Comparison of ENCODE assay signal across 23 cellular contexts in genomic region chr14:74245292-74245691, GRCh38. TPM values are rescaled to one million over a fixed set of nuclear protein-coding genes. Genes with fewer than 3 reads are reported as not detected.
DNase-seq lines count a peak whose midpoint lies in the region; TF ChIP-seq lines count a peak whose summit lies in the region.
"Had no signal": no experiment of that assay in that cellular context is flagged by ENCODE, and none has a peak within 500 bp of the region (broad histone marks: within the 10 kb centered on the region; RNA-seq: fewer than 3 reads in every experiment).

No MANE protein-coding gene starts in this region.

- H3K4me3 Mint-ChIP-seq in chondrocyte (ENCODE audit: unreplicated experiment): no peak overlapping the region
- H3K4me3 Mint-ChIP-seq: CD8-positive, alpha-beta memory T cell had no signal

- no peak overlapping the region for H3K27ac Mint-ChIP-seq in chondrocyte (ENCODE audit: unreplicated experiment)
- H3K27ac Mint-ChIP-seq: CD4-positive, CD25-positive, alpha-beta regulatory T cell had no signal

- H3K27me3 Mint-ChIP-seq in chondrocyte (ENCODE audit: low read depth): peaks cover 69% of the 10 kb centered on the region

- no peaks in the 10 kb centered on the region for H3K36me3 Mint-ChIP-seq in chondrocyte (ENCODE audit: low read depth)
- H3K36me3 Mint-ChIP-seq: CD4-positive, CD25-positive, alpha-beta regulatory T cell; CD8-positive, alpha-beta memory T cell had no signal

- H3K27me3 ChIP-seq in osteoblast (ENCODE audit: insufficient read depth, low read length): peaks cover 77% of the 10 kb centered on the region

- no peaks in the 10 kb centered on the region for H3K79me2 ChIP-seq in osteoblast (ENCODE audit: insufficient read depth, low read length)

- no peaks in the 10 kb centered on the region for H3K36me3 ChIP-seq in osteoblast (ENCODE audit: insufficient read depth, low read length)
- H3K36me3 ChIP-seq: BE2C, HAP-1 had no signal

- no peak overlapping the region for H3K4me3 ChIP-seq in osteoblast (ENCODE audit: insufficient read depth, low read length)
- H3K4me3 ChIP-seq: GM12878, HAP-1 had no signal

- peak; percentile 7 for DNase-seq in NCI-H1105 treated with DMSO at 0.1 percent for 48 hours (lab: John Stamatoyannopoulos, UW)
- no peak for DNase-seq in NCI-H1105 (lab: John Stamatoyannopoulos, UW)
- peak; percentile 24 for DNase-seq in NCI-H82 (lab: John Stamatoyannopoulos, UW)
- no peak for DNase-seq in NCI-H82 treated with DMSO at 0.1 percent for 48 hours (lab: John Stamatoyannopoulos, UW; ENCODE audit: unreplicated experiment)
- DNase-seq in chondrocyte (ENCODE audit: low spot score): peak; percentile 71
- peak; percentile 69 for DNase-seq in osteoblast (ENCODE audit: insufficient read length, low spot score, missing footprints)
- no peak for DNase-seq in NCI-H187 (lab: John Stamatoyannopoulos, UW)
- DNase-seq in 8988T: no peak
- DNase-seq: BE2C; C1 segment of cervical spinal cord; CD4-positive, CD25-positive, alpha-beta regulatory T cell; CD8-positive, alpha-beta memory T cell; COR-L47; DMS 273 treated with DMSO at 0.1 percent for 48 hours; DMS53; DND-41; EL had no signal

- peaks cover 2% of the 10 kb centered on the region for H4K20me1 ChIP-seq in osteoblast (ENCODE audit: insufficient read depth, low read length)

- peaks cover 9% of the 10 kb centered on the region for H3K4me1 Mint-ChIP-seq in chondrocyte (ENCODE audit: low read depth)

- TF ChIP-seq CTCF in chondrocyte (IDR thresholded peaks at IDR 0.05) (no peak), osteoblast (IDR thresholded peaks at IDR 0.05; ENCODE audit: extremely low read depth, low read depth, low read length) (no peak)

- no peak overlapping the region for H3K4me2 ChIP-seq in osteoblast (ENCODE audit: insufficient read depth, low read length)

- H2AFZ ChIP-seq in osteoblast (ENCODE audit: low read length): no peak overlapping the region

- H3K4me1 ChIP-seq in osteoblast (ENCODE audit: insufficient read depth, low read length): no peaks in the 10 kb centered on the region
- H3K4me1 ChIP-seq: BE2C, HAP-1 had no signal

- H3K9me3 Mint-ChIP-seq in chondrocyte (ENCODE audit: low read depth): no peaks in the 10 kb centered on the region

- H3K9me3 ChIP-seq in osteoblast (ENCODE audit: low read depth, low read length): no peaks in the 10 kb centered on the region
- H3K9me3 ChIP-seq: BE2C, HAP-1 had no signal

- H3K27ac ChIP-seq in osteoblast (ENCODE audit: low read depth, low read length): no peak overlapping the region
- H3K27ac ChIP-seq: 22Rv1 had no signal

RNA-seq across cellular contexts. Expression of gene VSX2, which starts 6.0 kb away (rescaled TPM):
- total RNA-seq in chondrocyte (not detected in 3 replicates), osteoblast (not detected in 2 replicates)
- total RNA-seq: A673; CD4-positive, CD25-positive, alpha-beta regulatory T cell; CD8-positive, alpha-beta memory T cell; G401; GM12878; H4 had no signal

RNA-seq across cellular contexts. Expression of gene ABCD4, which starts 57.4 kb away (rescaled TPM):
- 31.0 to 40.9 TPM (median 34.7 TPM) in 3 replicates for total RNA-seq in chondrocyte
- total RNA-seq in osteoblast: 35.7 and 38.7 TPM in 2 replicates

Comparison
In these comparisons a context has a peak if more than half of its experiments do, and no peak if none do; other contexts are left out.
1. DNase-seq: peak in NCI-H1105 treated with DMSO at 0.1 percent for 48 hours (single experiment), NCI-H82 (single experiment), chondrocyte (single experiment) and osteoblast (single experiment); none in NCI-H1105 (single experiment), NCI-H82 treated with DMSO at 0.1 percent for 48 hours (single experiment), NCI-H187 (0 of 2) and 8988T (single experiment).